ENCODE assay signal across 14 cellular contexts in genomic region chr1:77100870-77101269, GRCh38.
"Had no signal": no experiment of that assay in that cellular context is flagged by ENCODE, and none has a peak within 500 bp of the region (broad histone marks: within the 10 kb centered on the region; RNA-seq: fewer than 3 reads in every experiment).

No MANE protein-coding gene starts in this region.

- H3K4me1 ChIP-seq: sigmoid colon, upper lobe of right lung had no signal

- H3K27me3 ChIP-seq: sigmoid colon, upper lobe of right lung had no signal

- H3K27ac ChIP-seq: coronary artery, sigmoid colon, thoracic aorta, upper lobe of right lung, WERI-Rb-1 had no signal

- H3K4me3 ChIP-seq: coronary artery, sigmoid colon, thoracic aorta, upper lobe of right lung had no signal

- H3K36me3 ChIP-seq: sigmoid colon, thoracic aorta, upper lobe of right lung, WERI-Rb-1 had no signal

- ATAC-seq: activated naive CD8-positive, alpha-beta T cell treated with anti-CD3 and anti-CD28 coated beads, Interleukin-2, amount 50 U/mL, for 24 hours; activated T-helper 17 cell treated with anti-CD3 and anti-CD28 coated beads, Interleukin-2, amount 50 U/mL, for 72 hours; esophagus mucosa; upper lobe of right lung had no signal

- H3K9me3 ChIP-seq: sigmoid colon, thoracic aorta, upper lobe of right lung had no signal

- DNase-seq: activated CD4-positive, alpha-beta T cell treated with anti-CD3 and anti-CD28 coated beads, Interleukin-2, amount 50 U/mL, for 48 hours; activated naive CD4-positive, alpha-beta T cell treated with anti-CD3 and anti-CD28 coated beads for 36 hours; activated naive CD8-positive, alpha-beta T cell treated with anti-CD3 and anti-CD28 coated beads, Interleukin-2, amount 50 U/mL, for 24 hours; central memory CD4-positive, alpha-beta T cell; kidney glomerular epithelial cell; sigmoid colon; stimulated activated CD4-positive, alpha-beta T cell treated with anti-CD3 and anti-CD28 coated beads, Interleukin-1b, Interleukin-23, amount 100 ng/mL, for 48 hours; T-helper 1 cell; upper lobe of right lung; WERI-Rb-1 had no signal
